In the genomic region with DNA sequence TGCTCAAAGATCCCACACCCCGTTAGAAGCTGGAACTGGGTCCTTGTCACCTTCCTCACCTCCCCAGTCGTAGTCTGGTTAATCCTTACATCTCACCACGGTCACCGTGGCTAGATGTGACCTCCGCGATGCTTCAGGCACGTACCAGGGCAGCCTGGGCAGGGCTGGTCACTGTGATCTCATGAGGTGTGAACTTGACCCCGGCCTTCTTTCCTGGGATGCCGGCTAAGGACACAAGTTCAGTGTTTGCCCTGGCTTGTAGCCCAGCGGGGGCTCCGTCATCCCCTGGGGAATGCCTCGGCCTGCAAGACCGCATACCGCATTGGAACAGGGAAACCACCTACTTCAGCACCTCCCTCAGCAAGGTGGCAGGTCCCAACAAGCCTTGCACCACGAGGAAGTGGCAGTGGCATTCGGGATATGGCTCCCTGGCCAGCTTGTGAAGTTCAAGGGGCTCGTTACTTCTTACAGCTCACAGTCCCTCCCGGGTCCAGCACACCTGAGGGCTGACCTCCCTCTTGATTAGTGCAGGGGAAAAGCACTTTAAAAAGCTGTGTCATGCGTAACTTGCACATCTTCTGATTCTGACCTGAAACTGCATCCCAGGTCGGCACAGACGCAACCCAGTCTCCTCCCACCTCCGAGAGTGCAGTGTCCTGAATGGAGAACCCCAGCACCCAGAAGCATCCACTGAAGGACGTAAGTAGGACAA, we compare ENCODE assay signal across 7 cellular contexts. TPM values are rescaled to one million over a fixed set of nuclear protein-coding genes. Genes with fewer than 3 reads are reported as not detected.
DNase-seq lines count a peak whose midpoint lies in the region; ATAC-seq and TF ChIP-seq lines count a peak whose summit lies in the region.

No MANE protein-coding gene starts in this region.

- H3K9me3 ChIP-seq in PC-9 (ENCODE audit: insufficient read depth, low read depth) (no peaks in the 10 kb centered on the region), endodermal cell (ENCODE audit: control insufficient read depth, low read length) (no peaks in the 10 kb centered on the region), spleen (no peaks in the 10 kb centered on the region)

- peaks cover 13% of the 10 kb centered on the region for H4K20me1 ChIP-seq in PC-9 (ENCODE audit: insufficient read depth)

- POLR2A ChIA-PET in PC-9 (lab: Charles Lee; ENCODE audit: unreplicated experiment): interaction anchor here (0.6 to 0.7 kb wide), 4 partner anchors 18 to 401 kb away, joined by 3 to 6 read pairs (median 4); no protein-coding TSS in a partner anchor

- H3K4me1 Mint-ChIP-seq in endodermal cell: peaks cover 27% of the 10 kb centered on the region

- WGBS in endodermal cell (ENCODE audit: insufficient coverage in 1 of 2, insufficient read length in 1 of 2), 2 experiments: 87 to 95% methylated on average over 18 to 23 of the region's 23 CpGs
- WGBS in spleen, 5 donors: 68 to 80% (median 77%) methylated on average over 19 to 23 of the region's 23 CpGs

- H3K4me3 ChIP-seq in PC-9 (peak overlapping the region; percentile 65; the same call in 1 of the 2 replicates), endodermal cell (ENCODE audit: low read length) (no peak overlapping the region), spleen (no peak overlapping the region)

- peak overlapping the region; percentile 91 for H3K27ac Mint-ChIP-seq in endodermal cell

- peak overlapping the region; percentile 75 for H3K4me3 Mint-ChIP-seq in endodermal cell

- TF ChIP-seq CTCF in PC-9 (conservative IDR thresholded peaks at IDR 0.05): no peak
- TF ChIP-seq CTCF in endodermal cell (conservative IDR thresholded peaks at IDR 0.05): no peak
- no peak for TF ChIP-seq CTCF in spleen (IDR thresholded peaks at IDR 0.05 in 8 of 11, conservative IDR thresholded peaks at IDR 0.05 in 3 of 11)

- no peak overlapping the region for H3K9ac ChIP-seq in endodermal cell (ENCODE audit: extremely low read depth, low read length, poor library complexity, severe bottlenecking)

- no peaks in the 10 kb centered on the region for H3K36me3 ChIP-seq in PC-9 (ENCODE audit: low read depth)
- H3K36me3 ChIP-seq in endodermal cell (ENCODE audit: control insufficient read depth, insufficient read depth, low read length): peaks cover 47% of the 10 kb centered on the region
- H3K36me3 ChIP-seq in spleen: peaks cover 2 to 57% (median 52%) of the 10 kb centered on the region in 6 donors

- H3K4me1 ChIP-seq in PC-9 (replicated peaks; ENCODE audit: insufficient read depth) (peaks cover 26% of the 10 kb centered on the region), endodermal cell (ENCODE audit: control insufficient read depth, insufficient read depth, low read length) (peaks cover 18% of the 10 kb centered on the region), spleen (peaks cover 27 to 61% (median 45%) of the 10 kb centered on the region in 6 donors)

- BruUV-seq in PC-9 (replicated peaks; lab: Mats Ljungman, UMichigan): no TSS peak

- H3K79me2 ChIP-seq in PC-9 (ENCODE audit: low read depth): peaks cover 12% of the 10 kb centered on the region

- H3K27ac ChIP-seq in PC-9: peak overlapping the region; percentile 78
- H3K27ac ChIP-seq in endodermal cell (ENCODE audit: low read depth, low read length): no peak overlapping the region
- peak overlapping the region in 3 of 8 donors; percentile 10 to 96 (median 96) for H3K27ac ChIP-seq in spleen

- no peaks in the 10 kb centered on the region for H3K9me3 Mint-ChIP-seq in endodermal cell

- H3K27me3 Mint-ChIP-seq in endodermal cell (ENCODE audit: insufficient read depth): no peaks in the 10 kb centered on the region

- intact Hi-C loops in PC-9 (cut with micrococcal nuclease; ENCODE audit: unreplicated experiment) (loop anchor here (1.0 to 2.0 kb wide), 4 partner anchors 26 to 401 kb away; a partner anchor contains a TSS), spleen (cut with DNase I; ENCODE audit: low total_unique reads) (loop anchor here (10.0 kb wide), 1 partner anchor 183 kb away; a partner anchor contains a TSS)

- peak; percentile 26 for ATAC-seq in GM18868 (IDR thresholded peaks at IDR 0.05; ENCODE audit: unreplicated experiment)
- ATAC-seq in HG02938 (IDR thresholded peaks at IDR 0.05; ENCODE audit: unreplicated experiment): no peak

- no peaks in the 10 kb centered on the region for H3K27me3 ChIP-seq in PC-9 (ENCODE audit: insufficient read depth, low read depth)
- no peaks in the 10 kb centered on the region for H3K27me3 ChIP-seq in endodermal cell (ENCODE audit: control insufficient read depth, insufficient read depth, low read length, poor library complexity, severe bottlenecking)
- no peaks in the 10 kb centered on the region for H3K27me3 ChIP-seq in spleen (replicated peaks in 1 of 7)

- H3K4me2 ChIP-seq in PC-9: peak overlapping the region; percentile 93

- H3F3A ChIP-seq in PC-9 (ENCODE audit: insufficient read depth, low read depth): peaks cover 35% of the 10 kb centered on the region

- CTCF ChIA-PET in PC-9 (lab: Charles Lee): interaction anchor here (0.5 kb wide), 1 partner anchor 403 kb away, joined by 5 read pairs; no protein-coding TSS in a partner anchor

- DNase-seq in PC-9: peak; percentile 91 to 96
- DNase-seq in endodermal cell: peak; percentile 78
- DNase-seq in spleen: peak; percentile 75
- no peak for DNase-seq in OCI-M1 (lab: John Stamatoyannopoulos, UW)
- no peak for DNase-seq in NCI-H1694 (lab: John Stamatoyannopoulos, UW)

- H3K9me2 ChIP-seq in PC-9 (ENCODE audit: insufficient read depth): no peaks in the 10 kb centered on the region

- H2AFZ ChIP-seq in PC-9: no peak overlapping the region

- no peak for TF ChIP-seq POLR2A in spleen (IDR thresholded peaks at IDR 0.05)

- H3K36me3 Mint-ChIP-seq in endodermal cell (ENCODE audit: low read depth): peaks cover 49% of the 10 kb centered on the region

RNA-seq across cellular contexts. Expression of a gene that starts 25.9 kb away (rescaled TPM):
- 30.9 and 33.6 TPM in 2 replicates for total RNA-seq in PC-9 (2021)
- 10 to 100 TPM; 23.0 to 31.9 TPM for total RNA-seq in endodermal cell
- 20.5 TPM for polyA plus RNA-seq in endodermal cell (2013, experiment 1 of 2)
- polyA plus RNA-seq in endodermal cell (2013, experiment 2 of 2): 18.2 TPM
- 10 to 100 TPM; 21.1 to 30.5 (median 25.0) TPM for total RNA-seq in spleen
- polyA plus RNA-seq in spleen: 10 to 100 TPM; 10.2 to 20.3 (median 12.2) TPM

RNA-seq across cellular contexts. Expression of a gene that starts 26.1 kb away (rescaled TPM):
- total RNA-seq in PC-9 (2021) (3.1 and 4.4 TPM in 2 replicates), endodermal cell (1 to 10 TPM; 2.8 to 4.2 TPM), spleen (1 to 10 TPM; 1.8 to 4.3 (median 2.6) TPM)
- polyA plus RNA-seq in endodermal cell (2013, experiment 1 of 2): 3.5 TPM
- 4.0 TPM for polyA plus RNA-seq in endodermal cell (2013, experiment 2 of 2)
- polyA plus RNA-seq in spleen: 1 to 10 TPM; 1.0 to 1.7 (median 1.2) TPM

Comparison
In these comparisons a context has a peak if more than half of its experiments do, and no peak if none do; other contexts are left out.
1. DNase-seq: peak in PC-9 (2 of 2), endodermal cell (single experiment) and spleen (single experiment); none in OCI-M1 (single experiment) and NCI-H1694 (single experiment).